1 cellular context compared by ENCODE assay signal in the genomic region with DNA sequence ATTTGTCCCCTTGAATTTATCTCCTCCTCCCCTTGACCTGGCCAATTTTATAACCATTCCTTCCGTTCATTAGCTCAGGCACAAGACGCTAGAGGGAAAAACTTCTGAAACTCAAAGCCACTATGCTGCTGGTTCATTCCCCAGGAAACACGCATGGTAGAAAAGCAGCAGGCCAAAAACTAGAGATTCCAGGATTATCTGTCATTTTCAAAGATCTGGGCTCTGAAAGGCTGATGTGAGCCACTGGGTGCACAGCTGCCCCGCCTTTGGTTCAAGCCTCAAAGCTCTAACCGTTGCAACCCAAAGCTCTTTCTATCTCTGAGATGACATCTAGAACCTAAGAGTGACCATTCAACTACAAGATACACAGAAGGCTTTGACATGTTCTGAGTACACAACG.
TF ChIP-seq lines count a peak whose summit lies in the region.

No MANE protein-coding gene starts in this region.

TF ChIP-seq in IMR-90, 13 proteins besides CTCF, POLR2A, EP300 and RAD21:
- TF ChIP-seq CHD1 (IDR thresholded peaks at IDR 0.05; ENCODE audit: low read depth, low read length) (no peak), NFE2L2 (IDR thresholded peaks at IDR 0.05; ENCODE audit: low read depth, low read length) (no peak), CEBPB (IDR thresholded peaks at IDR 0.05; ENCODE audit: low read depth, low read length) (no peak), USF2 (IDR thresholded peaks at IDR 0.05; ENCODE audit: low read depth, low read length) (no peak), FOS (IDR thresholded peaks at IDR 0.05; ENCODE audit: low read depth, low read length) (no peak), RCOR1 (IDR thresholded peaks at IDR 0.05; ENCODE audit: insufficient replicate concordance, low read length) (no peak)
